In the genomic region with DNA sequence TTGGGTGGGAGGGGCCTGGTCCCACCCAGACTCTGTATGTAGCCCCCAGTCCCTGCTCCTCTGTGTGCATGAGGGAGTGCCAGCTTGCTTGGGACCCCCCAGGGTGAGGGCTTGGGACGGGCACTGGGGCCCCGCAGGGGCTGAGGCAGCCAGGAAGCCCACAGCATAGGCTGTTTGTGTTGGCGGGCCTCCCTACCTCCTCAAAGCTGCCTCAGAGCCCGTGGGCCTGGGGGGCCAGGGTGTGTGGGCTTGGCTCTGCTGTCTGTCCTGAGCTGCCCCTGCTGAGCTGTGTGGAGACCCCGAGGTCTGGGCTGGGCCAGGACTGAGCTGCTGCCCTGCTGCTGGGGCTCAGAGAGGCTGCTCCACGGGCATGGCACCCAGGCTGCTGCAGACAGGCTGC, we compare ENCODE assay signal across 1 cellular context.
TF ChIP-seq lines count a peak whose summit lies in the region.

No MANE protein-coding gene starts in this region.

TF ChIP-seq in endothelial cell of umbilical vein, 7 proteins besides CTCF, POLR2A, EP300 and RAD21:
- TF ChIP-seq POLR2AphosphoS5 (IDR thresholded peaks at IDR 0.05; ENCODE audit: insufficient read depth, low read depth, low read length): peak; percentile 40
- TF ChIP-seq FOS (IDR thresholded peaks at IDR 0.05; ENCODE audit: borderline replicate concordance, insufficient read depth, low read length): no peak
- TF ChIP-seq JUN (IDR thresholded peaks at IDR 0.05; ENCODE audit: borderline replicate concordance, insufficient read depth, insufficient read length, low read depth): no peak
- TF ChIP-seq MYC (IDR thresholded peaks at IDR 0.05; ENCODE audit: low read depth, low read length): no peak
- no peak for TF ChIP-seq GATA2 (IDR thresholded peaks at IDR 0.05; ENCODE audit: insufficient read depth, insufficient read length, low read depth, low read length)
- no peak for TF ChIP-seq EZH2 (IDR thresholded peaks at IDR 0.05; ENCODE audit: borderline replicate concordance, low read depth, low read length, severe bottlenecking)
- TF ChIP-seq, protein P1, sequence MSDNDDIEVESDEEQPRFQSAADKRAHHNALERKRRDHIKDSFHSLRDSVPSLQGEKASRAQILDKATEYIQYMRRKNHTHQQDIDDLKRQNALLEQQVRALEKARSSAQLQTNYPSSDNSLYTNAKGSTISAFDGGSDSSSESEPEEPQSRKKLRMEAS (IDR thresholded peaks at IDR 0.05; ENCODE audit: insufficient read depth, insufficient read length): no peak
